ENCODE assay signal across 1 cellular context in genomic region chr2:95314598-95314963, GRCh38.
A peak's percentile ranks its signal among the peaks of the same experiment; 100 is the strongest.
TF ChIP-seq lines count a peak whose summit lies in the region.

No MANE protein-coding gene starts in this region.

TF ChIP-seq in HepG2, 621 proteins besides CTCF, POLR2A, EP300 and RAD21:
- TF ChIP-seq SMAD1 (CRISPR knock-in tag; IDR thresholded peaks at IDR 0.05; ENCODE audit: borderline replicate concordance, low read depth) = no peak
- TF ChIP-seq ZNF891 (CRISPR knock-in tag; IDR thresholded peaks at IDR 0.05) = 0 out of 2 replicates have a peak, but pooled peaks have one; percentile 4
